Comparison of ENCODE assay signal across 10 cellular contexts in genomic region chr9:130665431-130666392, GRCh38. TPM values are rescaled to one million over a fixed set of nuclear protein-coding genes. Genes with fewer than 3 reads are reported as not detected.
A peak's percentile ranks its signal among the peaks of the same experiment; 100 is the strongest.
DNase-seq lines count a peak whose midpoint lies in the region; ATAC-seq, FAIRE-seq and TF ChIP-seq lines count a peak whose summit lies in the region.
"Had no signal": no experiment of that assay in that cellular context is flagged by ENCODE, and none has a peak within 500 bp of the region (broad histone marks: within the 10 kb centered on the region; RNA-seq: fewer than 3 reads in every experiment).

No MANE protein-coding gene starts in this region.

- H3K9ac ChIP-seq in GM12878 (ENCODE audit: control insufficient read depth, insufficient read depth, low read length) = no peak overlapping the region

- SMC1A ChIA-PET in GM12878 (lab: Charles Lee; ENCODE audit: uncharacterized antibody, unreplicated experiment) = no interaction called here

- H3K9me3 Mint-ChIP-seq in GM23338 (peaks cover 6% of the 10 kb centered on the region; the same call in 1 of the 3 replicates), natural killer cell (no peaks in the 10 kb centered on the region)

- intact Hi-C loops in GM12878 (cut with micrococcal nuclease; ENCODE audit: unreplicated experiment) (no loop called here), natural killer cell (cut with micrococcal nuclease) (no loop called here)

- H3K27ac ChIP-seq in GM23338 (ENCODE audit: low read depth) (no peak overlapping the region), GM12878 (ENCODE audit: control insufficient read depth, insufficient read depth) (no peak overlapping the region)

- H3K4me2 ChIP-seq in GM23338 (peak overlapping the region; percentile 74), GM12878 (ENCODE audit: control insufficient read depth, insufficient read depth) (no peak overlapping the region)

- H3K36me3 ChIP-seq in GM23338 (ENCODE audit: insufficient read depth) = no peaks in the 10 kb centered on the region
- no peaks in the 10 kb centered on the region for H3K36me3 ChIP-seq in GM12878 (ENCODE audit: control insufficient read depth in 2 of 2, insufficient read depth in 2 of 2, low read length in 1 of 2)

- DNase-seq in COLO668 (lab: John Stamatoyannopoulos, UW; ENCODE audit: unreplicated experiment) = peak; percentile 14
- peak; percentile 76 for DNase-seq in GM23338 (ENCODE audit: low spot score)
- no peak for DNase-seq in GM12878 (ENCODE audit: low read depth, low spot score)
- DNase-seq in natural killer cell = no peak
- no peak for DNase-seq in anterior cingulate cortex (lab: John Stamatoyannopoulos, UW)
- no peak for DNase-seq in epidermal melanocyte (ENCODE audit: insufficient read length, low spot score)
- DNase-seq: EL; NCI-H1092; stimulated activated CD4-positive, alpha-beta T cell treated with anti-CD3 and anti-CD28 coated beads, Interleukin-15, amount 100 ng/mL, for 24 hours had no signal

- H3K4me3 ChIP-seq in GM23338 = peak overlapping the region; percentile 47
- H3K4me3 ChIP-seq in GM12878 = no peak overlapping the region

- no peaks in the 10 kb centered on the region for H3K9me3 ChIP-seq in GM12878 (replicated peaks; ENCODE audit: control insufficient read depth, insufficient read depth, low read length)

- no peak for TF ChIP-seq POLR2A in GM12878 (IDR thresholded peaks at IDR 0.05; ENCODE audit: low read depth, low read length)

- H3K79me2 ChIP-seq in GM23338 (replicated peaks; ENCODE audit: insufficient read depth) = no peaks in the 10 kb centered on the region
- no peaks in the 10 kb centered on the region for H3K79me2 ChIP-seq in GM12878 (ENCODE audit: control insufficient read depth, insufficient read depth, low read length)

- H3K36me3 Mint-ChIP-seq in GM23338 (ENCODE audit: low read depth) = no peaks in the 10 kb centered on the region; the same call in 2 of the 3 replicates
- H3K36me3 Mint-ChIP-seq in natural killer cell = no peaks in the 10 kb centered on the region

- TF ChIP-seq CTCF in GM23338 (conservative IDR thresholded peaks at IDR 0.05; ENCODE audit: low read depth in 2 of 2) (no peak), GM12878 (IDR thresholded peaks at IDR 0.05 in 2 of 3, conservative IDR thresholded peaks at IDR 0.05 in 1 of 3; ENCODE audit: control insufficient read depth in 2 of 3, extremely low read depth in 1 of 3, insufficient read depth in 1 of 3, low read depth in 3 of 3, low read length in 3 of 3) (no peak), natural killer cell (IDR thresholded peaks at IDR 0.05) (no peak)

- no peak for TF ChIP-seq EP300 in GM12878 (IDR thresholded peaks at IDR 0.05; ENCODE audit: borderline replicate concordance in 1 of 2, control insufficient read depth in 1 of 2, low read depth in 2 of 2, low read length in 2 of 2)

- H3K27me3 ChIP-seq in GM23338 (ENCODE audit: insufficient read depth) = peaks cover 94% of the 10 kb centered on the region
- peaks cover 14 to 26% of the 10 kb centered on the region in 2 experiments for H3K27me3 ChIP-seq in GM12878 (replicated peaks in 1 of 2; ENCODE audit: control insufficient read depth in 2 of 2, insufficient read depth in 2 of 2, low read length in 1 of 2)

- no peak for TF ChIP-seq RAD21 in GM12878 (IDR thresholded peaks at IDR 0.05; ENCODE audit: insufficient read depth, low read depth, low read length)

- H2AFZ ChIP-seq in GM23338 (peak overlapping the region; percentile 94), GM12878 (ENCODE audit: control insufficient read depth, low read depth, low read length) (no peak overlapping the region)

- POLR2A ChIA-PET in GM12878 (lab: Charles Lee) = no interaction called here

- no peaks in the 10 kb centered on the region for H4K20me1 ChIP-seq in GM23338 (replicated peaks; ENCODE audit: insufficient read depth)
- H4K20me1 ChIP-seq in GM12878 (ENCODE audit: control insufficient read depth, insufficient read depth) = no peaks in the 10 kb centered on the region

- CTCF ChIA-PET in GM12878 (lab: Yijun Ruan, JAX) = no interaction called here

- H3K27me3 Mint-ChIP-seq in GM23338 (ENCODE audit: insufficient read depth, low read depth, poor library complexity) = peaks cover 92% of the 10 kb centered on the region
- peaks cover 27 to 45% of the 10 kb centered on the region in 2 donors for H3K27me3 Mint-ChIP-seq in natural killer cell (ENCODE audit: low read depth in 2 of 2)

- WGBS in GM12878 (ENCODE audit: insufficient coverage, insufficient replicate concordance, low lambda C conversion rate, missing lambda C conversion rate) = 30% methylated on average over 54 of the region's 61 CpGs

- no peak overlapping the region for H3K27ac Mint-ChIP-seq in GM23338
- H3K27ac Mint-ChIP-seq in natural killer cell = no peak overlapping the region

- BruUV-seq in GM12878 (replicated peaks; lab: Mats Ljungman, UMichigan) = no TSS peak

- 0 out of 2 replicates have a peak, but pooled peaks cover 3% of the 10 kb centered on the region for H3F3A ChIP-seq in GM23338 (replicated peaks; ENCODE audit: low read depth)

- no peak for FAIRE-seq in GM12878 (lab: Jason Lieb, UNC)

- peaks cover 17% of the 10 kb centered on the region for H3K4me1 Mint-ChIP-seq in GM23338
- peaks cover 6 to 12% of the 10 kb centered on the region in 2 donors for H3K4me1 Mint-ChIP-seq in natural killer cell

- RAD21 ChIA-PET in GM12878 (lab: Charles Lee; ENCODE audit: unreplicated experiment) = no interaction called here

- H3K9me2 ChIP-seq in GM23338 (ENCODE audit: insufficient read depth) = no peaks in the 10 kb centered on the region

- H3K4me3 Mint-ChIP-seq in GM23338 = peak overlapping the region; percentile 66
- peak overlapping the region; percentile 1 for H3K4me3 Mint-ChIP-seq in natural killer cell

- ATAC-seq in GM23338 = peak; percentile 3
- no peak for ATAC-seq in GM12878
- ATAC-seq in natural killer cell = peak in 1 of 3 donors; percentile 32
- ATAC-seq in HG03521 (IDR thresholded peaks at IDR 0.05; ENCODE audit: unreplicated experiment) = no peak

- peaks cover 23% of the 10 kb centered on the region for H3K4me1 ChIP-seq in GM23338 (ENCODE audit: insufficient read depth)
- H3K4me1 ChIP-seq in GM12878 (ENCODE audit: control insufficient read depth, insufficient read depth, low read length) = no peaks in the 10 kb centered on the region

- in situ Hi-C loops in GM12878 (cut with MboI) = no loop called here

TF ChIP-seq in GM23338, 12 proteins besides CTCF, POLR2A, EP300 and RAD21:
- TF ChIP-seq EZH2 (IDR thresholded peaks at IDR 0.05; ENCODE audit: low read depth, unreplicated experiment) (peak; percentile 100), EZH2phosphoT487 (IDR thresholded peaks at IDR 0.05; ENCODE audit: unreplicated experiment) (peak; percentile 94), ZNF331 (CRISPR knock-in tag; IDR thresholded peaks at IDR 0.05; ENCODE audit: low read depth) (no peak)

RNA-seq across cellular contexts. Expression of gene PRDM12, which starts 1.3 kb away (rescaled TPM):
- 0.78 TPM in 1 of 2 replicates, not detected in the other for total RNA-seq in GM23338 (2014; rRNA removed; shearing (Covaris generic))
- polyA plus RNA-seq in GM23338 (2016; fragmentation: Nextera tagmentation; extraction: Ambion mirVana) (0.11 and 0.14 TPM in 2 replicates), GM12878 (2011; rRNA removed) (not detected in 2 replicates), GM12878 (2014; fragmentation: Illumina TruSeq; extraction: Trizol) (not detected in 2 replicates), GM12878 (2014; fragmentation: Nextera tagmentation; extraction: Ambion mirVana) (not detected), GM12878 (2014; rRNA removed) (not detected in 2 replicates), GM12878 (2016; fragmentation: Nextera tagmentation; extraction: Ambion mirVana) (not detected)
- total RNA-seq in GM12878 (2013; cell fraction: nucleolus; rRNA removed) = not detected in 2 replicates
- total RNA-seq in GM12878 (2014; rRNA removed) (not detected in 2 replicates), GM12878 (2014; rRNA removed; fragmentation: Illumina TruSeq; extraction: Trizol) (not detected in 2 replicates), GM12878 (2021) (not detected in 2 replicates), natural killer cell (under 1 TPM in 2 of 3 donors, not detected in 1; 0.09 to 0.15 TPM)
- not detected for polyA plus RNA-seq in GM12878 (2011; ENCODE audit: low read depth)
- not detected in 2 replicates for polyA plus RNA-seq in GM12878 (2011; cell fraction: cytosol; rRNA removed)
- polyA plus RNA-seq in GM12878 (2011; cell fraction: nucleus; rRNA removed) = 0.04 TPM in 1 of 2 replicates, not detected in the other
- polyA plus RNA-seq in GM12878 (2012) = not detected in 2 replicates
- not detected in 2 replicates for polyA minus RNA-seq in GM12878 (2011; rRNA and poly(A)+ RNA removed)
- polyA minus RNA-seq in GM12878 (2011; cell fraction: cytosol; rRNA and poly(A)+ RNA removed) = not detected in 2 replicates
- polyA minus RNA-seq in GM12878 (2011; cell fraction: nucleus; rRNA and poly(A)+ RNA removed) = not detected in 2 replicates

RNA-seq across cellular contexts. Expression of gene EXOSC2, which starts 27.9 kb away (rescaled TPM):
- 77.7 and 80.3 TPM in 2 replicates for total RNA-seq in GM23338 (2014; rRNA removed; shearing (Covaris generic))
- polyA plus RNA-seq in GM23338 (2016; fragmentation: Nextera tagmentation; extraction: Ambion mirVana) = 35.1 and 37.6 TPM in 2 replicates
- 67.3 and 73.2 TPM in 2 replicates for total RNA-seq in GM12878 (2013; cell fraction: nucleolus; rRNA removed)
- 39.3 and 42.9 TPM in 2 replicates for total RNA-seq in GM12878 (2014; rRNA removed)
- total RNA-seq in GM12878 (2014; rRNA removed; fragmentation: Illumina TruSeq; extraction: Trizol) = 51.7 and 55.0 TPM in 2 replicates
- total RNA-seq in GM12878 (2021) = 45.6 and 53.2 TPM in 2 replicates
- 26.7 TPM for polyA plus RNA-seq in GM12878 (2011; ENCODE audit: low read depth)
- polyA plus RNA-seq in GM12878 (2011; rRNA removed) = 47.3 and 54.1 TPM in 2 replicates
- 40.4 and 42.3 TPM in 2 replicates for polyA plus RNA-seq in GM12878 (2011; cell fraction: cytosol; rRNA removed)
- polyA plus RNA-seq in GM12878 (2011; cell fraction: nucleus; rRNA removed) = 37.6 and 43.1 TPM in 2 replicates
- polyA plus RNA-seq in GM12878 (2012) = 23.0 and 23.9 TPM in 2 replicates
- 52.0 and 64.1 TPM in 2 replicates for polyA plus RNA-seq in GM12878 (2014; fragmentation: Illumina TruSeq; extraction: Trizol)
- 10 to 100 TPM; 26.3 to 48.8 TPM for polyA plus RNA-seq in GM12878 (2014; fragmentation: Nextera tagmentation; extraction: Ambion mirVana)
- polyA plus RNA-seq in GM12878 (2014; rRNA removed) = 41.6 and 42.6 TPM in 2 replicates
- polyA plus RNA-seq in GM12878 (2016; fragmentation: Nextera tagmentation; extraction: Ambion mirVana) = 10 to 100 TPM; 46.6 to 51.7 TPM
- polyA minus RNA-seq in GM12878 (2011; rRNA and poly(A)+ RNA removed) = 56.5 and 59.0 TPM in 2 replicates
- 11.1 and 20.9 TPM in 2 replicates for polyA minus RNA-seq in GM12878 (2011; cell fraction: cytosol; rRNA and poly(A)+ RNA removed)
- 17.5 and 31.8 TPM in 2 replicates for polyA minus RNA-seq in GM12878 (2011; cell fraction: nucleus; rRNA and poly(A)+ RNA removed)
- total RNA-seq in natural killer cell = 10 to 100 TPM; 40.7 to 49.0 (median 47.1) TPM

Comparison
In these comparisons a context has a peak if more than half of its experiments do, and no peak if none do; other contexts are left out.
1. DNase-seq: peak in COLO668 (single experiment) and GM23338 (single experiment); none in GM12878 (single experiment), natural killer cell (single experiment), anterior cingulate cortex (0 of 58) and epidermal melanocyte (single experiment).